Comparison of ENCODE assay signal across 9 cellular contexts in genomic region chr3:71131893-71132314, GRCh38.
DNase-seq lines count a peak whose midpoint lies in the region; ATAC-seq and TF ChIP-seq lines count a peak whose summit lies in the region.
"Had no signal": no experiment of that assay in that cellular context is flagged by ENCODE, and none has a peak within 500 bp of the region (broad histone marks: within the 10 kb centered on the region; RNA-seq: fewer than 3 reads in every experiment).

No MANE protein-coding gene starts in this region.

- H3K27me3 Mint-ChIP-seq in stimulated activated naive CD8-positive, alpha-beta T cell treated with anti-CD3 and anti-CD28 coated beads, Interleukin-15, Interleukin-2, amounts not matched to agents 100 ng/mL and 50 ng/mL, for 24 hours, result no peaks in the 10 kb centered on the region
- no peaks in the 10 kb centered on the region for H3K27me3 Mint-ChIP-seq in naive thymus-derived CD4-positive, alpha-beta T cell
- no peaks in the 10 kb centered on the region for H3K27me3 Mint-ChIP-seq in glutamatergic neuron (ENCODE audit: unreplicated experiment)

- no peaks in the 10 kb centered on the region for H3K27me3 ChIP-seq in naive thymus-derived CD4-positive, alpha-beta T cell (ENCODE audit: control insufficient read depth in 2 of 2, insufficient read depth in 2 of 2, low read length in 2 of 2)
- H3K27me3 ChIP-seq in aorta (ENCODE audit: control insufficient read depth in 1 of 2, insufficient read depth in 2 of 2, low read length in 1 of 2), result no peaks in the 10 kb centered on the region

- peaks cover 29% of the 10 kb centered on the region for H3K36me3 Mint-ChIP-seq in stimulated activated naive CD8-positive, alpha-beta T cell treated with anti-CD3 and anti-CD28 coated beads, Interleukin-15, Interleukin-2, amounts not matched to agents 100 ng/mL and 50 ng/mL, for 24 hours (ENCODE audit: low read depth)
- H3K36me3 Mint-ChIP-seq in naive thymus-derived CD4-positive, alpha-beta T cell, result peaks cover 4 to 9% (median 4%) of the 10 kb centered on the region in 5 donors
- H3K36me3 Mint-ChIP-seq in glutamatergic neuron (ENCODE audit: unreplicated experiment), result no peaks in the 10 kb centered on the region

- CTCF ChIA-PET in naive thymus-derived CD4-positive, alpha-beta T cell (lab: Charles Lee), result interaction anchor here (0.6 to 1.9 kb wide), 5 partner anchors 10 to 299 kb away, joined by 3 to 7 read pairs (median 3); no protein-coding TSS in a partner anchor

- no peak for DNase-seq in stimulated activated naive CD8-positive, alpha-beta T cell treated with anti-CD3 and anti-CD28 coated beads, Interleukin-15, Interleukin-2, amounts not matched to agents 100 U/mL and 50 U/mL, for 24 hours
- DNase-seq in cardiac fibroblast (ENCODE audit: low read depth in 2 of 2) (peak; percentile 9 to 11), aorta (no peak), NCI-H2029 treated with DMSO at 0.1 percent for 48 hours (lab: John Stamatoyannopoulos, UW) (no peak), glutamatergic neuron (no peak), posterior vena cava (ENCODE audit: low spot score) (no peak)
- DNase-seq in naive thymus-derived CD4-positive, alpha-beta T cell, result no peak
- DNase-seq: PC-9 had no signal

- peak overlapping the region; percentile 97 for H3K27ac Mint-ChIP-seq in stimulated activated naive CD8-positive, alpha-beta T cell treated with anti-CD3 and anti-CD28 coated beads, Interleukin-15, Interleukin-2, amounts not matched to agents 100 ng/mL and 50 ng/mL, for 24 hours
- H3K27ac Mint-ChIP-seq in naive thymus-derived CD4-positive, alpha-beta T cell, result peak overlapping the region; percentile 94 to 99 (median 97)
- H3K27ac Mint-ChIP-seq in glutamatergic neuron (ENCODE audit: unreplicated experiment), result no peak overlapping the region

- no peaks in the 10 kb centered on the region for H3K9me3 Mint-ChIP-seq in stimulated activated naive CD8-positive, alpha-beta T cell treated with anti-CD3 and anti-CD28 coated beads, Interleukin-15, Interleukin-2, amounts not matched to agents 100 ng/mL and 50 ng/mL, for 24 hours
- no peaks in the 10 kb centered on the region for H3K9me3 Mint-ChIP-seq in naive thymus-derived CD4-positive, alpha-beta T cell
- no peaks in the 10 kb centered on the region for H3K9me3 Mint-ChIP-seq in glutamatergic neuron (ENCODE audit: unreplicated experiment)

- POLR2A ChIA-PET in naive thymus-derived CD4-positive, alpha-beta T cell (lab: Charles Lee), result interaction anchor here (0.6 to 4.4 kb wide), 16 partner anchors 10 to 698 kb away, joined by 3 to 34 read pairs (median 3); no protein-coding TSS in a partner anchor

- WGBS in aorta, 2 donors, result 10% methylated on average over 5 of the region's 5 CpGs

- peak overlapping the region; percentile 91 for H3K4me3 Mint-ChIP-seq in stimulated activated naive CD8-positive, alpha-beta T cell treated with anti-CD3 and anti-CD28 coated beads, Interleukin-15, Interleukin-2, amounts not matched to agents 100 ng/mL and 50 ng/mL, for 24 hours
- H3K4me3 Mint-ChIP-seq in naive thymus-derived CD4-positive, alpha-beta T cell, result peak overlapping the region; percentile 72 to 97 (median 90)
- H3K4me3 Mint-ChIP-seq in glutamatergic neuron (ENCODE audit: unreplicated experiment), result no peak overlapping the region

- peaks cover 87% of the 10 kb centered on the region for H3K4me1 Mint-ChIP-seq in stimulated activated naive CD8-positive, alpha-beta T cell treated with anti-CD3 and anti-CD28 coated beads, Interleukin-15, Interleukin-2, amounts not matched to agents 100 ng/mL and 50 ng/mL, for 24 hours (ENCODE audit: low read depth)
- peaks cover 44 to 87% (median 83%) of the 10 kb centered on the region in 7 donors for H3K4me1 Mint-ChIP-seq in naive thymus-derived CD4-positive, alpha-beta T cell
- H3K4me1 Mint-ChIP-seq in glutamatergic neuron (ENCODE audit: low read depth, unreplicated experiment), result peaks cover 27% of the 10 kb centered on the region

- intact Hi-C loops in naive thymus-derived CD4-positive, alpha-beta T cell (cut with micrococcal nuclease), result loop anchor here (2.0 to 5.0 kb wide), 7 partner anchors 19 to 590 kb away; no protein-coding TSS in a partner anchor
- intact Hi-C loops in aorta (cut with DNase I), result loop anchor here in 1 of 2 donors (5.0 to 10.0 kb wide), 3 partner anchors 110 to 450 kb away; partner anchors contain the start of gene FOXP1
- intact Hi-C loops in posterior vena cava (cut with DNase I), result loop anchor here in 1 of 2 donors (10.0 kb wide), 1 partner anchor 113 kb away; no protein-coding TSS in a partner anchor

- H3K4me1 ChIP-seq in naive thymus-derived CD4-positive, alpha-beta T cell (ENCODE audit: control insufficient read depth in 2 of 2, insufficient read depth in 2 of 2, low read length in 2 of 2), result peaks cover 35 to 56% of the 10 kb centered on the region in 2 donors
- peaks cover 0 to 3% of the 10 kb centered on the region in 2 donors for H3K4me1 ChIP-seq in aorta (ENCODE audit: control insufficient read depth in 1 of 2, insufficient read depth in 2 of 2, low read length in 2 of 2)

- peak overlapping the region; percentile 89 for H3K27ac ChIP-seq in naive thymus-derived CD4-positive, alpha-beta T cell (ENCODE audit: low read depth, low read length)
- peak overlapping the region; percentile 97 to 98 for H3K27ac ChIP-seq in aorta (ENCODE audit: low read depth in 1 of 2, low read length in 2 of 2)
- H3K27ac ChIP-seq: PC-9 had no signal

- no peak for TF ChIP-seq CTCF in cardiac fibroblast (IDR thresholded peaks at IDR 0.05; ENCODE audit: low read depth, low read length)
- TF ChIP-seq CTCF in glutamatergic neuron (IDR thresholded peaks at IDR 0.05; ENCODE audit: partially characterized antibody, unreplicated experiment), result no peak

- ATAC-seq in stimulated activated naive CD8-positive, alpha-beta T cell treated with anti-CD3 and anti-CD28 coated beads, Interleukin-15, Interleukin-2, amounts not matched to agents 100 U/mL and 50 U/mL, for 24 hours, result no peak
- no peak for ATAC-seq in naive thymus-derived CD4-positive, alpha-beta T cell
- ATAC-seq in aorta (ENCODE audit: low FRiP score), result no peak

- no peaks in the 10 kb centered on the region for H3K9me3 ChIP-seq in naive thymus-derived CD4-positive, alpha-beta T cell (ENCODE audit: control insufficient read depth in 2 of 3, low read length in 3 of 3)
- no peaks in the 10 kb centered on the region for H3K9me3 ChIP-seq in aorta (ENCODE audit: control insufficient read depth, low read length)

- H3K4me3 ChIP-seq in cardiac fibroblast (replicated peaks in 1 of 2; ENCODE audit: low read depth in 2 of 2, low read length in 2 of 2) (no peak overlapping the region), aorta (ENCODE audit: low read length in 2 of 2) (peak overlapping the region; percentile 89 to 99)
- H3K4me3 ChIP-seq in naive thymus-derived CD4-positive, alpha-beta T cell (ENCODE audit: low read length), result peak overlapping the region; percentile 71
- H3K4me3 ChIP-seq: PC-9 had no signal

- H3K36me3 ChIP-seq in naive thymus-derived CD4-positive, alpha-beta T cell (ENCODE audit: control insufficient read depth in 2 of 3, insufficient read depth in 3 of 3, low read length in 3 of 3), result no peaks in the 10 kb centered on the region
- no peaks in the 10 kb centered on the region for H3K36me3 ChIP-seq in aorta (ENCODE audit: control insufficient read depth in 1 of 2, insufficient read depth in 2 of 2, low read length in 1 of 2)

Comparison
In these comparisons a context has a peak if more than half of its experiments do, and no peak if none do; other contexts are left out.
1. DNase-seq: peak in cardiac fibroblast (2 of 2); none in stimulated activated naive CD8-positive, alpha-beta T cell treated with anti-CD3 and anti-CD28 coated beads, Interleukin-15, Interleukin-2, amounts not matched to agents 100 U/mL and 50 U/mL, for 24 hours (single experiment), naive thymus-derived CD4-positive, alpha-beta T cell (0 of 9), aorta (0 of 2), NCI-H2029 treated with DMSO at 0.1 percent for 48 hours (single experiment), glutamatergic neuron (single experiment) and posterior vena cava (single experiment).
2. H3K4me3 ChIP-seq: peak in naive thymus-derived CD4-positive, alpha-beta T cell (single experiment) and aorta (2 of 2); none in cardiac fibroblast (0 of 2).